Comparison of ENCODE assay signal across 25 cellular contexts in genomic region chr4:105933083-105933482, GRCh38. TPM values are rescaled to one million over a fixed set of nuclear protein-coding genes. Genes with fewer than 3 reads are reported as not detected.
DNase-seq lines count a peak whose midpoint lies in the region; ATAC-seq and TF ChIP-seq lines count a peak whose summit lies in the region.
"Had no signal": no experiment of that assay in that cellular context is flagged by ENCODE, and none has a peak within 500 bp of the region (broad histone marks: within the 10 kb centered on the region; RNA-seq: fewer than 3 reads in every experiment).

No MANE protein-coding gene starts in this region.

- H3K4me3 ChIP-seq in OCI-LY3 (ENCODE audit: low read length), result no peak overlapping the region
- H3K4me3 ChIP-seq: dorsolateral prefrontal cortex, heart left ventricle, testis had no signal

- H3K9ac ChIP-seq in OCI-LY3 (ENCODE audit: low read length), result no peak overlapping the region

- H2AFZ ChIP-seq in OCI-LY3 (ENCODE audit: low read depth, low read length), result no peak overlapping the region

- H3K27ac ChIP-seq in OCI-LY3 (ENCODE audit: low read length), result no peak overlapping the region
- H3K27ac ChIP-seq: dorsolateral prefrontal cortex, heart left ventricle, RWPE1, testis had no signal

- no peaks in the 10 kb centered on the region for H3K36me3 ChIP-seq in OCI-LY3 (replicated peaks; ENCODE audit: low read depth, low read length)
- H3K36me3 ChIP-seq: heart left ventricle had no signal

- H3K27ac Mint-ChIP-seq in activated T-cell treated with anti-CD3 and anti-CD28 coated beads, Interleukin-2, amount 50 U/mL, for 72 hours, result no peak overlapping the region
- H3K27ac Mint-ChIP-seq: activated B cell treated with CpG ODN at 0.5 μM for 24 hours; activated CD8-positive, alpha-beta T cell treated with anti-CD3 and anti-CD28 coated beads, Interleukin-2, amount 10 ng/mL, durations not matched to agents 7 days and 5 days; activated T-cell treated with anti-CD3 and anti-CD28 coated beads, Interleukin-2, amount 50 U/mL, for 24 hours; H9; mesothelial cell of epicardium; T-helper 2 cell treated with Interferon-gamma antibody and Interleukin-4, amounts not matched to agents 5 μg/mL and 100 μg/mL, for 36 hours had no signal

- peaks cover 11% of the 10 kb centered on the region for H3K4me1 ChIP-seq in OCI-LY3 (ENCODE audit: low read length)
- H3K4me1 ChIP-seq: heart left ventricle, testis had no signal

- no peaks in the 10 kb centered on the region for H3K79me2 ChIP-seq in OCI-LY3 (ENCODE audit: low read length)

- 0 out of 2 replicates have a peak, but pooled peaks cover 8% of the 10 kb centered on the region for H3K27me3 ChIP-seq in OCI-LY3 (ENCODE audit: low read depth, low read length)
- H3K27me3 ChIP-seq: dorsolateral prefrontal cortex, heart left ventricle, testis had no signal

- H3K9me3 Mint-ChIP-seq in activated T-cell treated with anti-CD3 and anti-CD28 coated beads, Interleukin-2, amount 50 U/mL, for 72 hours, result no peaks in the 10 kb centered on the region
- H3K9me3 Mint-ChIP-seq: activated B cell treated with CpG ODN at 0.5 μM for 24 hours; activated T-cell treated with anti-CD3 and anti-CD28 coated beads, Interleukin-2, amount 50 U/mL, for 24 hours; central memory CD8-positive, alpha-beta T cell; H9; mesothelial cell of epicardium; T-helper 2 cell treated with Interferon-gamma antibody and Interleukin-4, amounts not matched to agents 5 μg/mL and 100 μg/mL, for 36 hours had no signal

- in situ Hi-C loops in GM13976 (cut with MboI; ENCODE audit: low sequenced_read_pairs, unreplicated experiment), result no loop called here

- no peaks in the 10 kb centered on the region for H4K20me1 ChIP-seq in OCI-LY3 (ENCODE audit: insufficient read depth, low read length)

- H3K4me3 Mint-ChIP-seq in activated T-cell treated with anti-CD3 and anti-CD28 coated beads, Interleukin-2, amount 50 U/mL, for 72 hours, result no peak overlapping the region
- H3K4me3 Mint-ChIP-seq: activated B cell treated with CpG ODN at 0.5 μM for 24 hours; activated CD8-positive, alpha-beta T cell treated with anti-CD3 and anti-CD28 coated beads, Interleukin-2, amount 10 ng/mL, durations not matched to agents 7 days and 5 days; activated T-cell treated with anti-CD3 and anti-CD28 coated beads, Interleukin-2, amount 50 U/mL, for 24 hours; central memory CD8-positive, alpha-beta T cell; H9; mesothelial cell of epicardium; T-helper 2 cell treated with Interferon-gamma antibody and Interleukin-4, amounts not matched to agents 5 μg/mL and 100 μg/mL, for 36 hours had no signal

- H3K4me1 Mint-ChIP-seq in activated T-cell treated with anti-CD3 and anti-CD28 coated beads, Interleukin-2, amount 50 U/mL, for 72 hours (ENCODE audit: low read depth), result no peaks in the 10 kb centered on the region
- H3K4me1 Mint-ChIP-seq: activated B cell treated with CpG ODN at 0.5 μM for 24 hours; central memory CD8-positive, alpha-beta T cell had no signal

- H3K36me3 Mint-ChIP-seq in activated T-cell treated with anti-CD3 and anti-CD28 coated beads, Interleukin-2, amount 50 U/mL, for 72 hours (ENCODE audit: insufficient read depth in 2 of 2), result no peaks in the 10 kb centered on the region

- H3K27me3 Mint-ChIP-seq in activated T-cell treated with anti-CD3 and anti-CD28 coated beads, Interleukin-2, amount 50 U/mL, for 72 hours (ENCODE audit: low read depth), result peaks cover 2% of the 10 kb centered on the region
- H3K27me3 Mint-ChIP-seq: activated B cell treated with CpG ODN at 0.5 μM for 24 hours; central memory CD8-positive, alpha-beta T cell had no signal

- TF ChIP-seq CTCF in GM13976 (IDR thresholded peaks at IDR 0.05; ENCODE audit: borderline replicate concordance, control extremely low read depth, extremely low read depth, insufficient read depth, missing control alignments) (no peak), OCI-LY3 (IDR thresholded peaks at IDR 0.05; ENCODE audit: low read depth, low read length) (no peak)

- peak overlapping the region; percentile 33 for H3K4me2 ChIP-seq in OCI-LY3 (ENCODE audit: low read length)

- DNase-seq in GM13976 (ENCODE audit: low spot score), result peak; percentile 12
- DNase-seq in activated T-cell treated with anti-CD3 and anti-CD28 coated beads, Interleukin-2, amount 50 U/mL, for 72 hours, result no peak
- DNase-seq in GOT3 (lab: John Stamatoyannopoulos, UW), result no peak
- DNase-seq in activated effector memory CD4-positive, alpha-beta T cell treated with anti-CD3 and anti-CD28 coated beads, Interleukin-2, amount 50 U/mL, for 16 hours, result no peak
- DNase-seq: activated B cell treated with CpG ODN at 0.5 μM for 24 hours; activated CD8-positive, alpha-beta T cell treated with anti-CD3 and anti-CD28 coated beads, Interleukin-2, amount 10 ng/mL, durations not matched to agents 7 days and 5 days; activated naive CD4-positive, alpha-beta T cell treated with anti-CD3 and anti-CD28 coated beads, Interleukin-2, amount 50 U/mL, for 16 hours; activated T-cell treated with anti-CD3 and anti-CD28 coated beads, Interleukin-2, amount 50 U/mL, for 24 hours; anterior cingulate cortex; C1 segment of cervical spinal cord; dorsolateral prefrontal cortex; H9; heart left ventricle; NCI-H510A treated with DMSO at 0.1 percent for 48 hours; testis had no signal

- H3K9me3 ChIP-seq in OCI-LY3 (ENCODE audit: insufficient read depth, low read length), result no peaks in the 10 kb centered on the region
- H3K9me3 ChIP-seq: heart left ventricle, testis had no signal

- ATAC-seq in GM21367 (IDR thresholded peaks at IDR 0.05; ENCODE audit: unreplicated experiment) (peak; percentile 64), HG02981 (IDR thresholded peaks at IDR 0.05; ENCODE audit: unreplicated experiment) (peak; percentile 64), HG03025 (IDR thresholded peaks at IDR 0.05; ENCODE audit: low FRiP score, unreplicated experiment) (no peak)
- ATAC-seq in activated T-cell treated with anti-CD3 and anti-CD28 coated beads, Interleukin-2, amount 50 U/mL, for 72 hours (replicated peaks in 1 of 2), result no peak
- ATAC-seq: activated CD8-positive, alpha-beta T cell treated with anti-CD3 and anti-CD28 coated beads, Interleukin-2, amount 10 ng/mL, durations not matched to agents 7 days and 5 days; heart left ventricle; HepG2; SK-N-SH treated with all-trans-retinoic acid at 6 μM for 48 hours had no signal

RNA-seq across cellular contexts. Expression of gene NPNT, which starts 37.8 kb away (rescaled TPM):
- total RNA-seq in activated T-cell treated with anti-CD3 and anti-CD28 coated beads, Interleukin-2, amount 50 U/mL, for 72 hours, result under 1 TPM in 1 of 2 donors, not detected in 1; 0.51 TPM
- total RNA-seq: activated B cell treated with CpG ODN at 0.5 μM for 24 hours; activated CD8-positive, alpha-beta T cell treated with anti-CD3 and anti-CD28 coated beads, Interleukin-2, amount 10 ng/mL, durations not matched to agents 7 days and 5 days had no signal

Comparison
In these comparisons a context has a peak if more than half of its experiments do, and no peak if none do; other contexts are left out.
1. ATAC-seq: peak in GM21367 (single experiment) and HG02981 (single experiment); none in activated T-cell treated with anti-CD3 and anti-CD28 coated beads, Interleukin-2, amount 50 U/mL, for 72 hours (0 of 2) and HG03025 (single experiment).